31 cellular contexts compared by ENCODE assay signal in the genomic region with DNA sequence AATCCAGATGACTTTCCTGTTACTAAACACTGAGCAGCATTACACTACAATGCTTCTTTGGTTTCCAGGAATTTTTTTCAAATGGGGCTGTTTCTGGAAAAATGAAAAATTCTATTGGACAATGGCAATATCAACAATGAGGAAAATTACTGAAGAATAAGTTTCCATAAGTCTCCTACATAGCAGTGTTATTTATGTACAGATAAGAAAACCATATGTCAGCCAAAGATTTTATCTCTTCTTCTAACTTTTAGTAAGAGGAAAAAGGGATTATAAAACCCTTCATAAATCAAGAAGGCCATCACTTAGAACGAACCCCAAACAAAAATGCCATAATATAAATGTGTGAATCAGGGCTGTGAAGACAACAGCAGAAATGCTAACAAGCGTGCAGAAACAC. TPM values are rescaled to one million over a fixed set of nuclear protein-coding genes. Genes with fewer than 3 reads are reported as not detected.
"Had no signal": no experiment of that assay in that cellular context is flagged by ENCODE, and none has a peak within 500 bp of the region (broad histone marks: within the 10 kb centered on the region; RNA-seq: fewer than 3 reads in every experiment).

No MANE protein-coding gene starts in this region.

- H3K27me3 Mint-ChIP-seq: activated CD4-positive, alpha-beta memory T cell treated with anti-CD3 and anti-CD28 coated beads for 36 hours; activated CD4-positive, alpha-beta T cell treated with anti-CD3 and anti-CD28 coated beads, Interleukin-2, amount 10 ng/mL, durations not matched to agents 24 days and 14 days; activated naive CD8-positive, alpha-beta T cell treated with anti-CD3 and anti-CD28 coated beads for 36 hours; naive B cell; progenitor cell of endocrine pancreas had no signal

- H3K4me1 Mint-ChIP-seq: activated naive CD8-positive, alpha-beta T cell treated with anti-CD3 and anti-CD28 coated beads for 36 hours; naive B cell had no signal

- H3K4me3 ChIP-seq: gastroesophageal sphincter, heart left ventricle, left ventricle myocardium inferior, lung, ovary, skin epidermis, testis, transverse colon had no signal

- H3K27ac Mint-ChIP-seq: activated CD4-positive, alpha-beta memory T cell treated with anti-CD3 and anti-CD28 coated beads for 36 hours; activated CD4-positive, alpha-beta T cell treated with anti-CD3 and anti-CD28 coated beads, Interleukin-2, amount 10 ng/mL, durations not matched to agents 24 days and 14 days; activated naive CD4-positive, alpha-beta T cell treated with anti-CD3 and anti-CD28 coated beads for 36 hours; activated naive CD8-positive, alpha-beta T cell treated with anti-CD3 and anti-CD28 coated beads for 36 hours; activated T-helper 1 cell treated with anti-CD3 and anti-CD28 coated beads, Interleukin-12 subunit alpha, Interleukin-12 subunit beta, Interleukin-2, Interleukin-4 antibody, amounts not matched to agents 30 ng/mL and 10 ng/mL and 1 ng/mL, durations not matched to agents 14 hours and 24 hours and 36 hours; naive B cell; progenitor cell of endocrine pancreas had no signal

- ATAC-seq: gastroesophageal sphincter; heart left ventricle; sciatic nerve; stimulated activated naive CD8-positive, alpha-beta T cell treated with anti-CD3 and anti-CD28 coated beads, Interleukin-15, Interleukin-2, amounts not matched to agents 100 U/mL and 50 U/mL, for 24 hours had no signal

- H3K36me3 ChIP-seq: ovary had no signal

- H3K9me3 Mint-ChIP-seq: activated CD4-positive, alpha-beta T cell treated with anti-CD3 and anti-CD28 coated beads, Interleukin-2, amount 10 ng/mL, durations not matched to agents 24 days and 14 days; activated T-helper 1 cell treated with anti-CD3 and anti-CD28 coated beads, Interleukin-12 subunit alpha, Interleukin-12 subunit beta, Interleukin-2, Interleukin-4 antibody, amounts not matched to agents 30 ng/mL and 10 ng/mL and 1 ng/mL, durations not matched to agents 14 hours and 24 hours and 36 hours had no signal

- H3K27ac ChIP-seq: gastroesophageal sphincter, heart left ventricle, left ventricle myocardium inferior, ovary, skin epidermis, testis, transverse colon had no signal

- H3K4me1 ChIP-seq: gastroesophageal sphincter, testis, transverse colon had no signal

- H3K4me3 Mint-ChIP-seq: activated CD4-positive, alpha-beta memory T cell treated with anti-CD3 and anti-CD28 coated beads for 36 hours; activated CD4-positive, alpha-beta T cell treated with anti-CD3 and anti-CD28 coated beads, Interleukin-2, amount 10 ng/mL, durations not matched to agents 24 days and 14 days; activated naive CD4-positive, alpha-beta T cell treated with anti-CD3 and anti-CD28 coated beads for 36 hours; activated naive CD8-positive, alpha-beta T cell treated with anti-CD3 and anti-CD28 coated beads for 36 hours; activated T-helper 1 cell treated with anti-CD3 and anti-CD28 coated beads, Interleukin-12 subunit alpha, Interleukin-12 subunit beta, Interleukin-2, Interleukin-4 antibody, amounts not matched to agents 30 ng/mL and 10 ng/mL and 1 ng/mL, durations not matched to agents 14 hours and 24 hours and 36 hours; naive B cell had no signal

- H3K27me3 ChIP-seq: gastroesophageal sphincter, heart left ventricle, ovary, testis, transverse colon had no signal

- DNase-seq: activated CD4-positive, alpha-beta memory T cell treated with anti-CD3 and anti-CD28 coated beads for 36 hours; activated CD4-positive, alpha-beta T cell treated with anti-CD3 and anti-CD28 coated beads, Interleukin-2, amount 10 ng/mL, durations not matched to agents 24 days and 14 days; activated CD4-positive, CD25-positive, alpha-beta regulatory T cell treated with anti-CD3 and anti-CD28 coated beads, Interleukin-2, amount 50 U/mL, for 72 hours; activated CD8-positive, alpha-beta memory T cell treated with anti-CD3 and anti-CD28 coated beads, Interleukin-2, amount 50 U/mL, for 4 hours; activated effector memory CD4-positive, alpha-beta T cell treated with anti-CD3 and anti-CD28 coated beads, Interleukin-2, amount 50 U/mL, for 16 hours; activated naive CD4-positive, alpha-beta T cell treated with anti-CD3 and anti-CD28 coated beads for 36 hours; activated naive CD8-positive, alpha-beta T cell treated with anti-CD3 and anti-CD28 coated beads for 36 hours; activated T-cell treated with anti-CD3 and anti-CD28 coated beads, Interleukin-2, amount 50 U/mL, for 1 hour; amniotic stem cell; caudate nucleus; cortex of kidney; heart left ventricle; hypothalamus; kidney glomerular epithelial cell; left ventricle myocardium inferior; naive B cell; ovary; retina; stimulated activated CD4-positive, alpha-beta T cell treated with anti-CD3 and anti-CD28 coated beads, Interleukin-12 subunit alpha, Interleukin-12 subunit beta, amount 100 ng/mL, for 4 hours; stimulated activated CD4-positive, alpha-beta T cell treated with anti-CD3 and anti-CD28 coated beads, Interleukin-4, amount 100 ng/mL, for 1 hour; stimulated activated naive CD8-positive, alpha-beta T cell treated with anti-CD3 and anti-CD28 coated beads, Interleukin-15, Interleukin-2, amounts not matched to agents 100 U/mL and 50 U/mL, for 24 hours; testis; transverse colon had no signal

- H3K9me3 ChIP-seq: ovary, testis, transverse colon had no signal

RNA-seq across cellular contexts. Expression of a gene that starts 31.6 kb away (rescaled TPM):
- total RNA-seq: activated CD4-positive, alpha-beta memory T cell treated with anti-CD3 and anti-CD28 coated beads for 36 hours; activated CD4-positive, alpha-beta T cell treated with anti-CD3 and anti-CD28 coated beads, Interleukin-2, amount 10 ng/mL, durations not matched to agents 24 days and 14 days; activated CD8-positive, alpha-beta memory T cell treated with anti-CD3 and anti-CD28 coated beads for 36 hours; activated naive CD4-positive, alpha-beta T cell treated with anti-CD3 and anti-CD28 coated beads for 36 hours; activated naive CD8-positive, alpha-beta T cell treated with anti-CD3 and anti-CD28 coated beads for 36 hours; activated T-helper 1 cell treated with anti-CD3 and anti-CD28 coated beads, Interleukin-12 subunit alpha, Interleukin-12 subunit beta, Interleukin-2, Interleukin-4 antibody, amounts not matched to agents 30 ng/mL and 10 ng/mL and 1 ng/mL, durations not matched to agents 14 hours and 24 hours and 36 hours; T-helper 1 cell treated with Interleukin-12 subunit alpha and Interleukin-12 subunit beta and Interleukin-4 antibody, amounts not matched to agents 30 ng/mL and 1 ng/mL, for 36 hours had no signal
